ENCODE assay signal across 14 cellular contexts in genomic region chr12:93287152-93287551, GRCh38.
"Had no signal": no experiment of that assay in that cellular context is flagged by ENCODE, and none has a peak within 500 bp of the region (broad histone marks: within the 10 kb centered on the region; RNA-seq: fewer than 3 reads in every experiment).

No MANE protein-coding gene starts in this region.

- H3K4me3 ChIP-seq: esophagus squamous epithelium, lower lobe of right lung, prostate gland, right lobe of liver had no signal

- H3K4me1 ChIP-seq: lower lobe of right lung, prostate gland, right lobe of liver had no signal

- H3K9me3 Mint-ChIP-seq: activated naive CD4-positive, alpha-beta T cell treated with anti-CD3 and anti-CD28 coated beads for 36 hours; activated T-helper 17 cell treated with anti-CD3 and anti-CD28 coated beads, Interleukin-2, amount 50 U/mL, for 72 hours had no signal

- H3K27me3 ChIP-seq: esophagus squamous epithelium, right lobe of liver had no signal

- H3K4me3 Mint-ChIP-seq: activated naive CD4-positive, alpha-beta T cell treated with anti-CD3 and anti-CD28 coated beads for 36 hours; activated T-helper 17 cell treated with anti-CD3 and anti-CD28 coated beads, Interleukin-2, amount 50 U/mL, for 72 hours; mesothelial cell of epicardium had no signal

- DNase-seq: activated CD4-positive, alpha-beta T cell treated with anti-CD3 and anti-CD28 coated beads, Interleukin-2, amount 50 U/mL, for 48 hours; activated CD4-positive, CD25-positive, alpha-beta regulatory T cell treated with anti-CD3 and anti-CD28 coated beads, Interleukin-2, amount 50 U/mL, for 72 hours; activated naive CD4-positive, alpha-beta T cell treated with anti-CD3 and anti-CD28 coated beads for 36 hours; caudate nucleus; esophagus squamous epithelium; hippocampal formation; left cardiac atrium; lower lobe of right lung; right lobe of liver; stimulated activated naive CD8-positive, alpha-beta T cell treated with anti-CD3 and anti-CD28 coated beads, Interleukin-15, Interleukin-2, amounts not matched to agents 100 U/mL and 50 U/mL, for 24 hours; trophoblast cell had no signal

- H3K36me3 Mint-ChIP-seq: mesothelial cell of epicardium had no signal

- H3K4me1 Mint-ChIP-seq: activated T-helper 17 cell treated with anti-CD3 and anti-CD28 coated beads, Interleukin-2, amount 50 U/mL, for 72 hours had no signal

- H3K27ac ChIP-seq: esophagus squamous epithelium, lower lobe of right lung, prostate gland, right lobe of liver had no signal

- H3K27me3 Mint-ChIP-seq: activated T-helper 17 cell treated with anti-CD3 and anti-CD28 coated beads, Interleukin-2, amount 50 U/mL, for 72 hours had no signal

- H3K9me3 ChIP-seq: esophagus squamous epithelium, lower lobe of right lung, prostate gland, right lobe of liver had no signal

- H3K36me3 ChIP-seq: esophagus squamous epithelium, lower lobe of right lung, prostate gland, right lobe of liver had no signal

- H3K27ac Mint-ChIP-seq: activated naive CD4-positive, alpha-beta T cell treated with anti-CD3 and anti-CD28 coated beads for 36 hours; activated T-helper 17 cell treated with anti-CD3 and anti-CD28 coated beads, Interleukin-2, amount 50 U/mL, for 72 hours; mesothelial cell of epicardium had no signal
